Comparison of ENCODE assay signal across 8 cellular contexts in the genomic region with DNA sequence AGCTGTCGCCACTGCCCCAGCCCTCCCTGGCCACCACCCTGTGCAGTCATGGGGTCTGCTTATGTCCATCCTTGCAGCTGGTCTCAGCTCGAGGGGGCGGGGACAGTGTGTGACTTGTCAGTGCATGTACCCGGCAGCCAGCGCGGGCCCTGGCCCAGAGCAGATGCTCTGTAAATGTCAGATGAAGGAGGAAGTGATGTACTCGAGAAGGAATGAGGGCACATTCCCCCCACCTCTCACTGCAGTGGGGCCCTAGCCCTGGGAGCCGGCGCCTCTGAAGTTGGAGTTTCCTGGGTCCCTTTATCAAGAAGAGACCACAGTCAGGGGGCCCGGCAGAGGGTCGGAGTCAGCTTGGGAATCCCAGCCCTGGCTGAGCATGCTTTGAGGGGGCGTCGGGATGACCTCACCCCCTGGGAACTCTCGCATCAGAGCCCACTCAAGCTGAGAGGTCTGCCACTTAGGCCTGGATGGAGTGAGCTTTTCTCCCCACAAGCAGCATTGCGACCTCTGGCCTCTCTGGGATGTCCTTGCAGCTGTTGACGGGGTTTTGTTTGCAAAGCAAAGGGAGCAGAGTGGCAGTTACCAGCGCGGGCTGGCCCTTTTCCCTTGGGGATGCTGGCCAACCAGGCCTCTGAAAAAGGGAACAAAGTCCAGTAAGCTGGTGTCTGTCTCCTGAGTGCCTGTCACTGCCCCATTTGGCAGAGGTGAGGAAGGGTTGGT. TPM values are rescaled to one million over a fixed set of nuclear protein-coding genes. Genes with fewer than 3 reads are reported as not detected.
DNase-seq lines count a peak whose midpoint lies in the region; ATAC-seq and TF ChIP-seq lines count a peak whose summit lies in the region.

No MANE protein-coding gene starts in this region.

- DNase-seq in NCI-H2029 (lab: John Stamatoyannopoulos, UW) (peak; percentile 65), NCI-H2029 treated with DMSO at 0.1 percent for 48 hours (lab: John Stamatoyannopoulos, UW) (no peak), amniotic stem cell (lab: John Stamatoyannopoulos, UW) (peak; percentile 54), hepatocyte (ENCODE audit: low spot score) (peak; percentile 92), sigmoid colon (peak; percentile 98), T-helper 9 cell (no peak), NAMALWA (ENCODE audit: low spot score) (no peak)

- H3K27me3 ChIP-seq in hepatocyte (no peaks in the 10 kb centered on the region), sigmoid colon (no peaks in the 10 kb centered on the region)

- H3K79me2 ChIP-seq in hepatocyte: no peaks in the 10 kb centered on the region

- 27% methylated on average over 18 of the region's 18 CpGs for WGBS in hepatocyte (ENCODE audit: low lambda C conversion rate, missing lambda C conversion rate)
- 8 to 34% methylated on average over 18 of the region's 18 CpGs for WGBS in sigmoid colon, 2 donors

- H3K36me3 ChIP-seq in hepatocyte (replicated peaks; ENCODE audit: insufficient read depth, low read depth) (no peaks in the 10 kb centered on the region), sigmoid colon (no peaks in the 10 kb centered on the region)

- ATAC-seq in HG03571 (IDR thresholded peaks at IDR 0.05; ENCODE audit: unreplicated experiment): no peak

- peak in 3 of 4 donors; percentile 54 to 96 (median 69) for TF ChIP-seq EP300 in sigmoid colon (IDR thresholded peaks at IDR 0.05)

- peak in 1 of 2 donors; percentile 28 for TF ChIP-seq POLR2A in sigmoid colon (IDR thresholded peaks at IDR 0.05)

- H3K27ac ChIP-seq in hepatocyte (peak overlapping the region; percentile 91), sigmoid colon (peak overlapping the region; percentile 83 to 99 (median 92))

- H4K20me1 ChIP-seq in hepatocyte (ENCODE audit: insufficient read depth, poor library complexity, severe bottlenecking): no peaks in the 10 kb centered on the region

- H2AFZ ChIP-seq in hepatocyte: no peak overlapping the region

- TF ChIP-seq CTCF in hepatocyte (IDR thresholded peaks at IDR 0.05; ENCODE audit: poor library complexity) (no peak), sigmoid colon (IDR thresholded peaks at IDR 0.05) (no peak)

- H3K4me2 ChIP-seq in hepatocyte: peak overlapping the region; percentile 39

- intact Hi-C loops in sigmoid colon (cut with DNase I): no loop called here

- no peaks in the 10 kb centered on the region for H3K9me3 ChIP-seq in hepatocyte (ENCODE audit: low read depth)
- H3K9me3 ChIP-seq in sigmoid colon: peaks cover 0 to 5% (median 0%) of the 10 kb centered on the region in 4 donors

- H3K4me1 ChIP-seq in hepatocyte (ENCODE audit: insufficient read depth) (peaks cover 30% of the 10 kb centered on the region), sigmoid colon (peaks cover 0 to 93% (median 88%) of the 10 kb centered on the region in 4 donors)

- H3K9me2 ChIP-seq in hepatocyte (replicated peaks; ENCODE audit: insufficient read depth): no peaks in the 10 kb centered on the region

- no peak overlapping the region for H3K4me3 ChIP-seq in hepatocyte
- peak overlapping the region in 2 of 4 donors; percentile 4 to 7 for H3K4me3 ChIP-seq in sigmoid colon

RNA-seq across cellular contexts. Expression of a gene that starts 19.0 kb away (rescaled TPM):
- total RNA-seq in hepatocyte (3.9 and 5.8 TPM in 2 replicates), sigmoid colon (10 to 100 TPM; 32.9 to 53.2 (median 45.6) TPM)
- polyA plus RNA-seq in hepatocyte (0.65 and 1.00 TPM in 2 replicates), sigmoid colon (10 to 100 TPM; 12.6 to 29.6 (median 26.6) TPM)

Comparison
In these comparisons a context has a peak if more than half of its experiments do, and no peak if none do; other contexts are left out.
1. DNase-seq: peak in NCI-H2029 (single experiment), amniotic stem cell (single experiment), hepatocyte (single experiment) and sigmoid colon (single experiment); none in NCI-H2029 treated with DMSO at 0.1 percent for 48 hours (single experiment), T-helper 9 cell (single experiment) and NAMALWA (single experiment).